In the genomic region with DNA sequence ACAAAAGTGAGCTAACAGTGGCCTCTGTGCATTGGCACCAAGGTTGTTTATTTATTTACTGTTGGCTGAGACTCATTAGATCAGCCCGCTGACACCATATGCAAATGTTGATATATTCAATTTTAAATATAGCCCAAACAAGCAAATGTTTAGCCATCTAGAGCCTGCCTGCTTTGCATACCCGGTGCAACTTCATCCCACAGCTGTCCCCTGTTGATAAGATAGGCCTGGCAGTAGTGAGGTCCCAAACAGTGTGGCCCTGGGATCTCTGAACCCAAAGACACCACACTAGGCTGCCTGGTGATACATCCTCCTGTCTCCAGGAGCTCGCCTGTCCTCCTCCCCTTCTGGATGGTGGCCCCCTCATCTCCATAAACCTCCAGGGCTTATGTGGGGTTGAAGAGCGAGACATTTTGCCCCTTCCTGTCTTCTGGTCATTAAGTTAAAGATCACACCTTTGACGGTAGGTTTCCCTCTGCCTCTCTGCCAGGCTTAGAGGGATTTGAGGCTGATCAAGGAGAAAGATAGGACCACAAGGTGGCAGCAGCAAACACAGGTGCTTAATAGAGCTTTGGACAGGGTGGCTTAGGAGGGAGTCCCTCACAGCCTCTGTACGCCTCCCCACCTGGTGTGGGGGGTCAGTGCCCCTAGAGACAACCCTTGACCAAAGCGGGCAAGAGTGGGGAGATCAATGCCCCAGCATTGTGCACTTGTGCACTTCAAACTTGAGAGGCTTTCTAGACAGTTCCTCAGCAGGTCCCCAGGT, we compare ENCODE assay signal across 8 cellular contexts. TPM values are rescaled to one million over a fixed set of nuclear protein-coding genes. Genes with fewer than 3 reads are reported as not detected.
DNase-seq lines count a peak whose midpoint lies in the region; ATAC-seq lines count a peak whose summit lies in the region.

No MANE protein-coding gene starts in this region.

- H3K27ac Mint-ChIP-seq in activated naive CD4-positive, alpha-beta T cell treated with anti-CD3 and anti-CD28 coated beads for 36 hours, result no peak overlapping the region

- peak; percentile 28 for DNase-seq in DMS53 treated with DMSO at 0.1 percent for 48 hours (lab: John Stamatoyannopoulos, UW; ENCODE audit: unreplicated experiment)
- peak; percentile 16 for DNase-seq in NCI-H1694 treated with DMSO at 0.1 percent for 48 hours (lab: John Stamatoyannopoulos, UW)
- peak; percentile 59 for DNase-seq in activated naive CD4-positive, alpha-beta T cell treated with anti-CD3 and anti-CD28 coated beads for 36 hours
- DNase-seq in left lobe of liver (ENCODE audit: low spot score), result peak; percentile 50
- no peak for DNase-seq in islet precursor cell

- H3K9me3 Mint-ChIP-seq in activated naive CD4-positive, alpha-beta T cell treated with anti-CD3 and anti-CD28 coated beads for 36 hours, result peaks cover 9% of the 10 kb centered on the region

- no peaks in the 10 kb centered on the region for H3K36me3 Mint-ChIP-seq in activated naive CD4-positive, alpha-beta T cell treated with anti-CD3 and anti-CD28 coated beads for 36 hours (ENCODE audit: low read depth)

- CTCF ChIA-PET in activated naive CD4-positive, alpha-beta T cell treated with anti-CD3 and anti-CD28 coated beads for 36 hours (lab: Charles Lee), result interaction anchor here (0.6 to 4.5 kb wide), 16 partner anchors 11 to 211 kb away, joined by 3 to 76 read pairs (median 4); no protein-coding TSS in a partner anchor

- H3K27me3 Mint-ChIP-seq in activated naive CD4-positive, alpha-beta T cell treated with anti-CD3 and anti-CD28 coated beads for 36 hours (ENCODE audit: low read depth), result peaks cover 18% of the 10 kb centered on the region

- H3K4me1 Mint-ChIP-seq in activated naive CD4-positive, alpha-beta T cell treated with anti-CD3 and anti-CD28 coated beads for 36 hours (ENCODE audit: low read depth), result no peaks in the 10 kb centered on the region

- ATAC-seq in GM21360 (IDR thresholded peaks at IDR 0.05; ENCODE audit: unreplicated experiment), result peak; percentile 55
- ATAC-seq in left lobe of liver, result peak; percentile 98
- ATAC-seq in GM21737 (IDR thresholded peaks at IDR 0.05; ENCODE audit: unreplicated experiment), result no peak
- no peak for ATAC-seq in HG02970 (IDR thresholded peaks at IDR 0.05; ENCODE audit: low FRiP score, unreplicated experiment)

- no peak overlapping the region for H3K4me3 Mint-ChIP-seq in activated naive CD4-positive, alpha-beta T cell treated with anti-CD3 and anti-CD28 coated beads for 36 hours

- intact Hi-C loops in activated naive CD4-positive, alpha-beta T cell treated with anti-CD3 and anti-CD28 coated beads for 36 hours (cut with micrococcal nuclease), result loop anchor here (1.0 kb wide), 3 partner anchors 50 to 211 kb away; no protein-coding TSS in a partner anchor

RNA-seq across cellular contexts. Expression of a gene that starts 23.7 kb away (rescaled TPM):
- total RNA-seq in activated naive CD4-positive, alpha-beta T cell treated with anti-CD3 and anti-CD28 coated beads for 36 hours, result under 1 TPM; 0.02 to 0.12 TPM
- 16.1 TPM for total RNA-seq in left lobe of liver

RNA-seq across cellular contexts. Expression of a gene that starts 47.7 kb away (rescaled TPM):
- under 1 TPM; 0.40 to 0.43 TPM for total RNA-seq in activated naive CD4-positive, alpha-beta T cell treated with anti-CD3 and anti-CD28 coated beads for 36 hours
- total RNA-seq in left lobe of liver, result 0.25 TPM

Comparison
In these comparisons a context has a peak if more than half of its experiments do, and no peak if none do; other contexts are left out.
1. ATAC-seq: peak in GM21360 (single experiment) and left lobe of liver (single experiment); none in GM21737 (single experiment) and HG02970 (single experiment).
2. RNA of a gene that starts 23.7 kb away (total RNA-seq): 16.1 TPM in left lobe of liver (single experiment); 0.02 to 0.12 TPM in activated naive CD4-positive, alpha-beta T cell treated with anti-CD3 and anti-CD28 coated beads for 36 hours; every median in the first group is over 10 times any median in the second.